8 cellular contexts compared by ENCODE assay signal in the genomic region with DNA sequence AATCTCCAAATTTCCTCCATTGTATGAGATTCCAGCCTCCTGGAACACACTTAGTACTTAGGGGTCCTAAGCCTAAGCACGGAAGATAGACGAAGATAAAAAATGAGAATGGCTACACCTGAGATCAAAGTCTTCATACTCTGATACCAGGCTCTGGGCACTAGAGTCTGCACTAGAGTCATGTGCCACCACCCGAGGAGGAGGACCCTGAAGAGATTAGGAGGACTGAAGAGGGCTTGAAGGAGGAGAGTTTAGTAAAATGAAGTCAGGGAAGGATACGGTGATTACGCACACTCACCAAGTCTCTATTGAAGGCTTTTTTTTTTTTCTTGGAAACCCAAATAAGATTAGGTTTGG. TPM values are rescaled to one million over a fixed set of nuclear protein-coding genes. Genes with fewer than 3 reads are reported as not detected.
A peak's percentile ranks its signal among the peaks of the same experiment; 100 is the strongest.
DNase-seq lines count a peak whose midpoint lies in the region; ATAC-seq, FAIRE-seq and TF ChIP-seq lines count a peak whose summit lies in the region.

No MANE protein-coding gene starts in this region.

- H3K4me1 Mint-ChIP-seq in HFFc6 (ENCODE audit: low read depth) = peaks cover 20% of the 10 kb centered on the region

- H3K27ac Mint-ChIP-seq in HFFc6 = peak overlapping the region; percentile 100

- H3K4me3 ChIP-seq in A549 = peak overlapping the region; percentile 45
- H3K4me3 ChIP-seq in brain microvascular endothelial cell (ENCODE audit: low read depth, low read length) = peak overlapping the region; percentile 64
- peak overlapping the region; percentile 35 for H3K4me3 ChIP-seq in mucosa of stomach (ENCODE audit: low read length)

- WGBS in A549 (ENCODE audit: missing lambda C conversion rate) = 75% methylated on average over 5 of the region's 5 CpGs

- TF ChIP-seq EP300 in A549 (IDR thresholded peaks at IDR 0.05) = no peak

- H3K36me3 ChIP-seq in brain microvascular endothelial cell (replicated peaks) = no peaks in the 10 kb centered on the region
- H3K36me3 ChIP-seq in mucosa of stomach (ENCODE audit: control insufficient read depth, insufficient read depth, low read length) = no peaks in the 10 kb centered on the region

- no peaks in the 10 kb centered on the region for H3K9me3 ChIP-seq in A549
- H3K9me3 ChIP-seq in mucosa of stomach (ENCODE audit: control insufficient read depth, low read length) = no peaks in the 10 kb centered on the region

- no peak for TF ChIP-seq RAD21 in A549 (conservative IDR thresholded peaks at IDR 0.05 in 1 of 2, IDR thresholded peaks at IDR 0.05 in 1 of 2)

- peaks cover 1% of the 10 kb centered on the region for H3K27me3 Mint-ChIP-seq in HFFc6 (ENCODE audit: insufficient read depth)

- TF ChIP-seq CTCF in A549 (IDR thresholded peaks at IDR 0.05) = no peak
- TF ChIP-seq CTCF in HFFc6 (IDR thresholded peaks at IDR 0.05) = no peak
- no peak for TF ChIP-seq CTCF in brain microvascular endothelial cell (IDR thresholded peaks at IDR 0.05; ENCODE audit: low read depth, low read length, missing control alignments)

- no peak; a peak in 1 of 6 replicates for ATAC-seq in A549
- no peak for ATAC-seq in GM21619 (IDR thresholded peaks at IDR 0.05; ENCODE audit: unreplicated experiment)
- ATAC-seq in GM19467 (IDR thresholded peaks at IDR 0.05; ENCODE audit: unreplicated experiment) = no peak
- no peak for ATAC-seq in GM21825 (IDR thresholded peaks at IDR 0.05; ENCODE audit: unreplicated experiment)
- ATAC-seq in HG02840 (IDR thresholded peaks at IDR 0.05; ENCODE audit: low FRiP score, unreplicated experiment) = no peak

- H3K27me3 ChIP-seq in brain microvascular endothelial cell (replicated peaks) = no peaks in the 10 kb centered on the region
- no peaks in the 10 kb centered on the region for H3K27me3 ChIP-seq in mucosa of stomach (ENCODE audit: control insufficient read depth, insufficient read depth, low read length)

- no peaks in the 10 kb centered on the region for H3K36me3 Mint-ChIP-seq in HFFc6 (ENCODE audit: low read depth)

- TF ChIP-seq POLR2A in A549 (IDR thresholded peaks at IDR 0.05; ENCODE audit: low read length) = no peak

- H3K9me3 Mint-ChIP-seq in HFFc6 = no peaks in the 10 kb centered on the region

- in situ Hi-C loops in brain microvascular endothelial cell (cut with HindIII; ENCODE audit: low pct_ligation_motif_present, low sequenced_read_pairs) = loop anchor here (25.0 kb wide), 1 partner anchor 358 kb away; no protein-coding TSS in a partner anchor

- no peak for FAIRE-seq in A549 (lab: Jason Lieb, UNC)

- CTCF ChIA-PET in A549 (lab: Yijun Ruan, JAX) = interaction anchor here (6.1 kb wide), 1 partner anchor 18 kb away, joined by 48 read pairs; no protein-coding TSS in a partner anchor

- H3K4me2 ChIP-seq in A549 = peak overlapping the region; percentile 71

- H3K4me3 Mint-ChIP-seq in HFFc6 = peak overlapping the region; percentile 96

- H3K4me1 ChIP-seq in A549 = peaks cover 12% of the 10 kb centered on the region
- H3K4me1 ChIP-seq in mucosa of stomach (ENCODE audit: control insufficient read depth, insufficient read depth, low read length) = peaks cover 14% of the 10 kb centered on the region

- H3K27ac ChIP-seq in A549 = peak overlapping the region; percentile 86 to 91
- H3K27ac ChIP-seq in brain microvascular endothelial cell = peak overlapping the region; percentile 96

- H3K9ac ChIP-seq in mucosa of stomach (ENCODE audit: low read length) = peak overlapping the region; percentile 54

- DNase-seq in A549 (ENCODE audit: low read depth in 1 of 2, low spot score in 1 of 2) (no peak), HFFc6 (no peak), brain microvascular endothelial cell (no peak)

- POLR2A ChIA-PET in A549 (lab: Yijun Ruan, JAX) = interaction anchor here (1.0 kb wide), 1 partner anchor 110 kb away, joined by 5 read pairs; no protein-coding TSS in a partner anchor

TF ChIP-seq in A549, 52 proteins besides CTCF, POLR2A, EP300 and RAD21:
- TF ChIP-seq MYC (IDR thresholded peaks at IDR 0.05; ENCODE audit: borderline replicate concordance, low read length) = no peak
- TF ChIP-seq, protein P1, sequence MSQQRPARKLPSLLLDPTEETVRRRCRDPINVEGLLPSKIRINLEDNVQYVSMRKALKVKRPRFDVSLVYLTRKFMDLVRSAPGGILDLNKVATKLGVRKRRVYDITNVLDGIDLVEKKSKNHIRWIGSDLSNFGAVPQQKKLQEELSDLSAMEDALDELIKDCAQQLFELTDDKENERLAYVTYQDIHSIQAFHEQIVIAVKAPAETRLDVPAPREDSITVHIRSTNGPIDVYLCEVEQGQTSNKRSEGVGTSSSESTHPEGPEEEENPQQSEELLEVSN (IDR thresholded peaks at IDR 0.05; ENCODE audit: borderline replicate concordance, low read depth) = no peak
- TF ChIP-seq HOXB13 (CRISPR knock-in tag; IDR thresholded peaks at IDR 0.05; ENCODE audit: low read depth) = no peak
- TF ChIP-seq, protein P2, sequence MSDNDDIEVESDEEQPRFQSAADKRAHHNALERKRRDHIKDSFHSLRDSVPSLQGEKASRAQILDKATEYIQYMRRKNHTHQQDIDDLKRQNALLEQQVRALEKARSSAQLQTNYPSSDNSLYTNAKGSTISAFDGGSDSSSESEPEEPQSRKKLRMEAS (IDR thresholded peaks at IDR 0.05) = no peak
- no peak for TF ChIP-seq FOSB (CRISPR knock-in tag; IDR thresholded peaks at IDR 0.05)
- TF ChIP-seq, protein P3, sequence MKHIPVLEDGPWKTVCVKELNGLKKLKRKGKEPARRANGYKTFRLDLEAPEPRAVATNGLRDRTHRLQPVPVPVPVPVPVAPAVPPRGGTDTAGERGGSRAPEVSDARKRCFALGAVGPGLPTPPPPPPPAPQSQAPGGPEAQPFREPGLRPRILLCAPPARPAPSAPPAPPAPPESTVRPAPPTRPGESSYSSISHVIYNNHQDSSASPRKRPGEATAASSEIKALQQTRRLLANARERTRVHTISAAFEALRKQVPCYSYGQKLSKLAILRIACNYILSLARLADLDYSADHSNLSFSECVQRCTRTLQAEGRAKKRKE (CRISPR knock-in tag; IDR thresholded peaks at IDR 0.05; ENCODE audit: low read depth) = no peak
- TF ChIP-seq HOXA7 (CRISPR knock-in tag; IDR thresholded peaks at IDR 0.05) = no peak

RNA-seq across cellular contexts. Expression of a gene that starts 0.6 kb away (rescaled TPM):
- polyA plus RNA-seq in A549 (2011; rRNA removed) = 4.5 and 5.7 TPM in 2 replicates
- polyA plus RNA-seq in A549 (2012; cell fraction: cytosol; rRNA removed) = 3.3 and 4.6 TPM in 2 replicates
- polyA plus RNA-seq in A549 (2012; cell fraction: nucleus; rRNA removed) = 1.7 and 1.8 TPM in 2 replicates
- 6.9 to 7.5 TPM (median 7.0 TPM) in 3 replicates for polyA plus RNA-seq in A549 (2017; fragmentation: RNase III; extraction: RNeasy Plus Mini Kit Qiagen cat#74134 plus additional on column Dnase treatment)
- 3.0 and 5.2 TPM in 2 replicates for polyA minus RNA-seq in A549 (2011; rRNA and poly(A)+ RNA removed)
- total RNA-seq in HFFc6 (2021; fragmentation: NEBNext Ultra II Directional; extraction: Animal tissue kit (Norgen Biotek cat#: 25700)) = 1 to 10 TPM; 4.0 to 6.9 (median 5.2) TPM

RNA-seq across cellular contexts. Expression of a gene that starts 9.6 kb away (rescaled TPM):
- polyA plus RNA-seq in A549 (2011; rRNA removed) (0.23 and 0.33 TPM in 2 replicates), A549 (2017; fragmentation: RNase III; extraction: RNeasy Plus Mini Kit Qiagen cat#74134 plus additional on column Dnase treatment) (0.47 to 0.67 TPM (median 0.48 TPM) in 3 replicates)
- polyA plus RNA-seq in A549 (2012; cell fraction: cytosol; rRNA removed) = 0.22 and 0.38 TPM in 2 replicates
- polyA plus RNA-seq in A549 (2012; cell fraction: nucleus; rRNA removed) = 1.8 and 1.9 TPM in 2 replicates
- 0.41 and 0.54 TPM in 2 replicates for polyA minus RNA-seq in A549 (2011; rRNA and poly(A)+ RNA removed)
- 1 to 10 TPM; 2.8 to 5.3 (median 5.1) TPM for total RNA-seq in HFFc6 (2021; fragmentation: NEBNext Ultra II Directional; extraction: Animal tissue kit (Norgen Biotek cat#: 25700))

RNA-seq across cellular contexts. Expression of a gene that starts 14.7 kb away (rescaled TPM):
- polyA plus RNA-seq in A549 (2011; rRNA removed) = 0.09 TPM in 1 of 2 replicates, not detected in the other
- polyA plus RNA-seq in A549 (2012; cell fraction: cytosol; rRNA removed) = 0.05 TPM in 2 replicates
- 0.10 and 0.12 TPM in 2 replicates for polyA plus RNA-seq in A549 (2012; cell fraction: nucleus; rRNA removed)
- polyA plus RNA-seq in A549 (2017; fragmentation: RNase III; extraction: RNeasy Plus Mini Kit Qiagen cat#74134 plus additional on column Dnase treatment) = 0.09 to 0.14 TPM in 2 of 3 replicates, not detected in the other
- polyA minus RNA-seq in A549 (2011; rRNA and poly(A)+ RNA removed) = 0.15 and 0.17 TPM in 2 replicates
- total RNA-seq in HFFc6 (2021; fragmentation: NEBNext Ultra II Directional; extraction: Animal tissue kit (Norgen Biotek cat#: 25700)) = under 1 TPM in 2 of 6 experiments, not detected in 4; 0.14 to 0.20 TPM

RNA-seq across cellular contexts. Expression of a gene that starts 21.4 kb away (rescaled TPM):
- polyA plus RNA-seq in A549 (2011; rRNA removed) (7.7 and 9.5 TPM in 2 replicates), A549 (2017; fragmentation: RNase III; extraction: RNeasy Plus Mini Kit Qiagen cat#74134 plus additional on column Dnase treatment) (4.0 to 5.1 TPM (median 4.3 TPM) in 3 replicates)
- polyA plus RNA-seq in A549 (2012; cell fraction: cytosol; rRNA removed) = 3.4 and 5.1 TPM in 2 replicates
- polyA plus RNA-seq in A549 (2012; cell fraction: nucleus; rRNA removed) = 19.6 and 21.5 TPM in 2 replicates
- polyA minus RNA-seq in A549 (2011; rRNA and poly(A)+ RNA removed) = 17.8 and 19.6 TPM in 2 replicates
- total RNA-seq in HFFc6 (2021; fragmentation: NEBNext Ultra II Directional; extraction: Animal tissue kit (Norgen Biotek cat#: 25700)) = not detected

RNA-seq across cellular contexts. Expression of a gene that starts 34.9 kb away (rescaled TPM):
- polyA plus RNA-seq in A549 (2011; rRNA removed) = 5.3 TPM in 2 replicates
- polyA plus RNA-seq in A549 (2012; cell fraction: cytosol; rRNA removed) = 1.4 and 1.6 TPM in 2 replicates
- 0.49 and 0.76 TPM in 2 replicates for polyA plus RNA-seq in A549 (2012; cell fraction: nucleus; rRNA removed)
- polyA plus RNA-seq in A549 (2017; fragmentation: RNase III; extraction: RNeasy Plus Mini Kit Qiagen cat#74134 plus additional on column Dnase treatment) = 4.2 to 6.1 TPM (median 5.3 TPM) in 3 replicates
- polyA minus RNA-seq in A549 (2011; rRNA and poly(A)+ RNA removed) = 2.3 and 3.1 TPM in 2 replicates
- 10 to 100 TPM; 14.3 to 19.9 (median 18.2) TPM for total RNA-seq in HFFc6 (2021; fragmentation: NEBNext Ultra II Directional; extraction: Animal tissue kit (Norgen Biotek cat#: 25700))
